ENCODE assay signal across 20 cellular contexts in the genomic region with DNA sequence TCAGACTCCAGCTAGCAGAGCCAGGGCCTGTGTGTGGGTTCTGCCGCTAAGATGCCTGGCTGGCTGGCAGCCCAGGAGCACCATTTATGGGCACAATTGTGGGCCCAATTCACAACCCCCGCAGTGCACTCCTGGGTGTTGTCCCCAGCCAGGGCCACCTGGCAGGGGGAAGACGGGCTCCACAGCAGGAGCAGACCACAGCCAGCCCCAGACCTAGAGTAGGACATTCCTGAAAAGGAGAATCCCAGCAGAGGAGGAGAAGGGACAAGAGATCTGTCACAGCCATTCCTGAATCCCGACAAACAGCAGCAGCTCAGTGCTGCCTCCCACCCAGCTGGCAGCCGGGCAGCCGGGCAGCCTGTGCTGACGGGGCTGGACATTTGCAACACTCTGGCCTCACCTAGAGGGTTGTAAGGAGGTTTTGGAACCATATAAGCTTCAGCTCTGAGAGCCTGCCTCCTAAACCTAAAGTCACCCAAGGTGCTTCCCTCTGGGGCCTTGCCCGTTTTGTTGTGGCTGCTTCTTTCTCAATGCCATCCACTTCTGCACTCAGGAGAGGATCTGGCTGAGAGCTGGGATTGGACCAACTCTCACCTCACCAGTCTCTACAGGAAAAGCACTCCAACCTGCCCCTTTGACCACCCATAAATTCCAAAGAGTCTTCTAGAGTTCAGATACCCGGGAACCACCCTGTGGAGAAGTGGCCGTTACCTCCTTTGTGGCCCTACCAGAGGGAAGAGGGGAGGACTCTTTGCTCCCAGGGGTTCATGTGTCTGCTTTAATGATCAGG. TPM values are rescaled to one million over a fixed set of nuclear protein-coding genes. Genes with fewer than 3 reads are reported as not detected.
A peak's percentile ranks its signal among the peaks of the same experiment; 100 is the strongest.
DNase-seq lines count a peak whose midpoint lies in the region; ATAC-seq and TF ChIP-seq lines count a peak whose summit lies in the region.
"Had no signal": no experiment of that assay in that cellular context is flagged by ENCODE, and none has a peak within 500 bp of the region (broad histone marks: within the 10 kb centered on the region; RNA-seq: fewer than 3 reads in every experiment).

No MANE protein-coding gene starts in this region.

- H4K20me1 ChIP-seq in osteoblast (ENCODE audit: insufficient read depth, low read length): peaks cover 4% of the 10 kb centered on the region

- peak; percentile 16 for TF ChIP-seq CTCF in left ventricle myocardium inferior (IDR thresholded peaks at IDR 0.05; ENCODE audit: borderline replicate concordance)
- peak in 1 of 12 donors; percentile 6 for TF ChIP-seq CTCF in heart left ventricle (IDR thresholded peaks at IDR 0.05)
- TF ChIP-seq CTCF in choroid plexus epithelial cell (conservative IDR thresholded peaks at IDR 0.05; ENCODE audit: low read depth, low read length): peak; percentile 4
- peak; percentile 8 for TF ChIP-seq CTCF in osteoblast (IDR thresholded peaks at IDR 0.05; ENCODE audit: extremely low read depth, low read depth, low read length)
- no peak for TF ChIP-seq CTCF in psoas muscle (IDR thresholded peaks at IDR 0.05)

- H2AFZ ChIP-seq in osteoblast (ENCODE audit: low read length): no peak overlapping the region

- H3K79me2 ChIP-seq in osteoblast (ENCODE audit: insufficient read depth, low read length): peaks cover 9% of the 10 kb centered on the region

- ATAC-seq in heart left ventricle (no peak), psoas muscle (no peak)
- ATAC-seq: activated CD8-positive, alpha-beta T cell treated with anti-CD3 and anti-CD28 coated beads, Interleukin-2, amount 10 ng/mL, durations not matched to agents 7 days and 5 days; activated T-cell treated with anti-CD3 and anti-CD28 coated beads, Interleukin-2, amount 50 U/mL, for 4 hours; Right ventricle myocardium inferior had no signal

- no peaks in the 10 kb centered on the region for H3K9me3 ChIP-seq in left ventricle myocardium inferior (replicated peaks)
- H3K9me3 ChIP-seq in heart left ventricle: no peaks in the 10 kb centered on the region
- no peaks in the 10 kb centered on the region for H3K9me3 ChIP-seq in osteoblast (ENCODE audit: low read depth, low read length)
- H3K9me3 ChIP-seq in psoas muscle: no peaks in the 10 kb centered on the region
- H3K9me3 ChIP-seq: lower lobe of right lung, suprapubic skin had no signal

- 54 to 66% (median 56%) methylated on average over 6 to 10 of the region's 10 CpGs for WGBS in heart left ventricle, 4 donors
- WGBS in psoas muscle, 3 donors: 40 to 52% (median 48%) methylated on average over 10 of the region's 10 CpGs

- H3K4me1 ChIP-seq in left ventricle myocardium inferior (peaks cover 13% of the 10 kb centered on the region), heart left ventricle (peaks cover 0 to 8% (median 5%) of the 10 kb centered on the region in 12 donors), osteoblast (ENCODE audit: insufficient read depth, low read length) (peaks cover 5% of the 10 kb centered on the region), psoas muscle (peaks cover 4% of the 10 kb centered on the region)

- H3K4me3 ChIP-seq in left ventricle myocardium inferior: no peak overlapping the region
- H3K4me3 ChIP-seq in heart left ventricle: no peak overlapping the region
- no peak overlapping the region for H3K4me3 ChIP-seq in choroid plexus epithelial cell (ENCODE audit: low read depth, low read length)
- no peak overlapping the region for H3K4me3 ChIP-seq in osteoblast (ENCODE audit: insufficient read depth, low read length)
- no peak overlapping the region for H3K4me3 ChIP-seq in psoas muscle
- H3K4me3 ChIP-seq: lower lobe of right lung, suprapubic skin had no signal

- H3K27ac ChIP-seq in left ventricle myocardium inferior (replicated peaks) (no peak overlapping the region), heart left ventricle (peak overlapping the region in 1 of 12 donors; percentile 67), osteoblast (ENCODE audit: low read depth, low read length) (no peak overlapping the region), psoas muscle (no peak overlapping the region)
- H3K27ac ChIP-seq: lower lobe of right lung, suprapubic skin had no signal

- no peak overlapping the region for H3K4me2 ChIP-seq in osteoblast (ENCODE audit: insufficient read depth, low read length)

- H3K27me3 ChIP-seq in left ventricle myocardium inferior (ENCODE audit: low read depth) (no peaks in the 10 kb centered on the region), heart left ventricle (no peaks in the 10 kb centered on the region), osteoblast (ENCODE audit: insufficient read depth, low read length) (peaks cover 15% of the 10 kb centered on the region), psoas muscle (ENCODE audit: insufficient read depth in 3 of 3, low read length in 2 of 3) (no peaks in the 10 kb centered on the region)
- H3K27me3 ChIP-seq: suprapubic skin had no signal

- no peak for TF ChIP-seq POLR2A in heart left ventricle (IDR thresholded peaks at IDR 0.05)

- intact Hi-C loops in left ventricle myocardium inferior (cut with micrococcal nuclease): no loop called here
- intact Hi-C loops in heart left ventricle (cut with DNase I): loop anchor here in 1 of 10 donors (5.0 kb wide), 1 partner anchor 38 kb away; no protein-coding TSS in a partner anchor
- intact Hi-C loops in psoas muscle (cut with DNase I): no loop called here

- H3K36me3 ChIP-seq in left ventricle myocardium inferior (no peaks in the 10 kb centered on the region), heart left ventricle (no peaks in the 10 kb centered on the region), osteoblast (ENCODE audit: insufficient read depth, low read length) (no peaks in the 10 kb centered on the region), psoas muscle (ENCODE audit: insufficient read depth in 1 of 2, low read depth in 1 of 2) (no peaks in the 10 kb centered on the region)
- H3K36me3 ChIP-seq: lower lobe of right lung, suprapubic skin had no signal

- DNase-seq in left ventricle myocardium inferior (no peak), heart left ventricle (no peak), choroid plexus epithelial cell (ENCODE audit: low read depth) (no peak), osteoblast (ENCODE audit: insufficient read length, low spot score, missing footprints) (no peak), T-helper 2 cell (no peak), pons (ENCODE audit: low spot score) (no peak), SIG-M5 (lab: John Stamatoyannopoulos, UW) (no peak), psoas muscle (no peak)
- DNase-seq: activated CD8-positive, alpha-beta T cell treated with anti-CD3 and anti-CD28 coated beads, Interleukin-2, amount 10 ng/mL, durations not matched to agents 7 days and 5 days; activated naive CD4-positive, alpha-beta T cell treated with anti-CD3 and anti-CD28 coated beads, Interleukin-2, amount 10 ng/mL, durations not matched to agents 7 days and 5 days; activated T-cell treated with anti-CD3 and anti-CD28 coated beads, Interleukin-2, amount 50 U/mL, for 4 hours; CD4-positive, alpha-beta memory T cell; DND-41; lower lobe of right lung; MV-4-11; NCI-H2081; NCI-H510A; stimulated activated CD8-positive, alpha-beta memory T cell treated with anti-CD3 and anti-CD28 coated beads, Interleukin-4, amount 100 ng/mL, for 48 hours had no signal

RNA-seq across cellular contexts. Expression of gene TMEM177, which starts 4.1 kb away (rescaled TPM):
- total RNA-seq in left ventricle myocardium inferior (8.6 TPM), heart left ventricle (10 to 100 TPM in 3 of 9 donors, 1 to 10 TPM in 6; 7.7 to 13.7 (median 9.6) TPM), osteoblast (7.4 and 8.0 TPM in 2 replicates), psoas muscle (10 to 100 TPM in 2 of 4 donors, 1 to 10 TPM in 2; 9.3 to 13.8 (median 11.2) TPM)
- polyA plus RNA-seq in heart left ventricle (10 to 100 TPM in 1 of 2 donors, 1 to 10 TPM in 1; 8.8 to 13.2 TPM), psoas muscle (10 to 100 TPM; 12.2 to 23.7 (median 17.6) TPM)
